In the genomic region with DNA sequence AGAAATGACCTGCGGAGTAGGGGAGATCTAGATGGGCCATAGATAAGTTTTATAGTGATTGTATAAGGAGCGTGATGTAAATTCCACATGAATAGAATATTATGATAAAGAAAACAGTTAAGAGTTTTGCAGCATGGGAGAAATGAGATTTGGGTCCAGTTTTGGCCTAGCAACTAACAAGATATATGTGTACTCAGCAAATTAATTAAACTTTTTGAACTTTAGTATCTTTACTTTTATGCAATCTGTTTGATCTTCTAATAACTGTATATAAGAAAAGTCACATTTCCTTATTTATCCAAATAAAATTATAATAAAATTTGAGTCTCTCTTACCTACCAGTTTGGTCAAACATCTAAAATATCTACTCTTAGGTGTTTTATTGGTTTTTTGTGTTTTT, we compare ENCODE assay signal across 32 cellular contexts.
DNase-seq lines count a peak whose midpoint lies in the region; ATAC-seq, FAIRE-seq and TF ChIP-seq lines count a peak whose summit lies in the region.
"Had no signal": no experiment of that assay in that cellular context is flagged by ENCODE, and none has a peak within 500 bp of the region (broad histone marks: within the 10 kb centered on the region; RNA-seq: fewer than 3 reads in every experiment).

No MANE protein-coding gene starts in this region.

- no peak overlapping the region for H3K14ac ChIP-seq in IMR-90 (replicated peaks; ENCODE audit: low read depth, low read length)

- in situ Hi-C loops in HepG2 (cut with HindIII; ENCODE audit: extremely low pct_ligation_motif_present, low pct_unique_long_range_greater_than_20kb) (no loop called here), IMR-90 (cut with MboI; ENCODE audit: low sequenced_read_pairs) (no loop called here), K562 (cut with MboI) (no loop called here)

- H2BK15ac ChIP-seq in IMR-90 (ENCODE audit: low read depth, low read length), result no peak overlapping the region

- H2AK5ac ChIP-seq in IMR-90 (ENCODE audit: low read depth, low read length), result no peak overlapping the region

- H3K36me3 ChIP-seq in HepG2 (replicated peaks in 1 of 2; ENCODE audit: control insufficient read depth in 1 of 2, insufficient read depth in 2 of 2, low read length in 2 of 2) (no peaks in the 10 kb centered on the region), right lobe of liver (no peaks in the 10 kb centered on the region), IMR-90 (ENCODE audit: control insufficient read depth, insufficient read depth, low read length) (no peaks in the 10 kb centered on the region), K562 (ENCODE audit: control insufficient read depth, insufficient read depth, low read length) (no peaks in the 10 kb centered on the region)
- H3K36me3 ChIP-seq: BE2C; BLaER1; BLaER1 treated with 17β-estradiol and CSF1 and Interleukin-3, amounts not matched to agents 10 nM and 100 nM had no signal

- peaks cover 63% of the 10 kb centered on the region for H3K9me3 ChIP-seq in HepG2 (ENCODE audit: low read length)
- H3K9me3 ChIP-seq in right lobe of liver, result no peaks in the 10 kb centered on the region
- H3K9me3 ChIP-seq in IMR-90 (ENCODE audit: control insufficient read depth, insufficient read depth, low read length), result peaks cover 2% of the 10 kb centered on the region; the same call in 1 of the 2 replicates
- no peaks in the 10 kb centered on the region for H3K9me3 ChIP-seq in K562 (replicated peaks; ENCODE audit: control insufficient read depth, insufficient read depth, low read depth, low read length)
- H3K9me3 ChIP-seq: A549; BE2C; BLaER1; BLaER1 treated with 17β-estradiol and CSF1 and Interleukin-3, amounts not matched to agents 10 nM and 100 nM; Caco-2 had no signal

- H2BK20ac ChIP-seq in IMR-90 (ENCODE audit: low read depth, low read length), result no peak overlapping the region

- no peak for TF ChIP-seq RAD21 in HepG2 (CRISPR knock-in tag; IDR thresholded peaks at IDR 0.05)
- no peak for TF ChIP-seq RAD21 in IMR-90 (IDR thresholded peaks at IDR 0.05; ENCODE audit: low read length)
- no peak for TF ChIP-seq RAD21 in K562 (CRISPR knock-in tag; conservative IDR thresholded peaks at IDR 0.05 in 1 of 2, IDR thresholded peaks at IDR 0.05 in 1 of 2)

- H3K27ac ChIP-seq in HepG2 (ENCODE audit: extremely low read length, insufficient read depth, low read length) (no peak overlapping the region), right lobe of liver (no peak overlapping the region), IMR-90 (ENCODE audit: insufficient read depth, low read length) (no peak overlapping the region), K562 (ENCODE audit: extremely low read depth, low read depth, low read length) (no peak overlapping the region)
- H3K27ac ChIP-seq: 22Rv1; A549; BLaER1; BLaER1 treated with 17β-estradiol and CSF1 and Interleukin-3, amounts not matched to agents 10 nM and 100 nM; C4-2B had no signal

- intact Hi-C loops in HepG2 (cut with micrococcal nuclease; ENCODE audit: unreplicated experiment), result no loop called here
- intact Hi-C loops in right lobe of liver (cut with DNase I), result no loop called here
- intact Hi-C loops in IMR-90 (cut with micrococcal nuclease), result no loop called here
- intact Hi-C loops in K562 (cut with micrococcal nuclease), result loop anchor here (10.0 kb wide), 1 partner anchor 48 kb away; no protein-coding TSS in a partner anchor

- WGBS in HepG2 (ENCODE audit: low lambda C conversion rate), result 49% methylated on average over 2 of the region's 2 CpGs
- 88% methylated on average over 2 of the region's 2 CpGs for WGBS in right lobe of liver (ENCODE audit: insufficient coverage, low coverage, low lambda C conversion rate, missing lambda C conversion rate)
- no CpG with 5 or more reads among the region's 2 CpGs for WGBS in IMR-90 (ENCODE audit: extremely low coverage in 2 of 2, insufficient read length in 1 of 2), 2 experiments
- WGBS in K562 (ENCODE audit: insufficient coverage, low coverage, missing lambda C conversion rate), result 42% methylated on average over 2 of the region's 2 CpGs

- no peak for TF ChIP-seq EP300 in HepG2 (IDR thresholded peaks at IDR 0.05; ENCODE audit: low read depth in 2 of 2, low read length in 2 of 2)
- TF ChIP-seq EP300 in HepG2 (CRISPR knock-in tag; IDR thresholded peaks at IDR 0.05; ENCODE audit: borderline replicate concordance), result no peak
- TF ChIP-seq EP300 in K562 (IDR thresholded peaks at IDR 0.05; ENCODE audit: low read length), result no peak

- H3K4ac ChIP-seq in IMR-90 (ENCODE audit: low read depth, low read length), result no peak overlapping the region

- H3K4me1 ChIP-seq in HepG2 (ENCODE audit: insufficient read depth, low read length) (no peaks in the 10 kb centered on the region), right lobe of liver (no peaks in the 10 kb centered on the region), IMR-90 (ENCODE audit: control insufficient read depth, insufficient read depth, low read length) (no peaks in the 10 kb centered on the region), K562 (replicated peaks in 1 of 2; ENCODE audit: control insufficient read depth in 2 of 2, insufficient read depth in 2 of 2, low read length in 2 of 2) (no peaks in the 10 kb centered on the region)
- H3K4me1 ChIP-seq: A549; BE2C; BLaER1; BLaER1 treated with 17β-estradiol and CSF1 and Interleukin-3, amounts not matched to agents 10 nM and 100 nM; Caco-2 had no signal

- ATAC-seq in HepG2 (no peak), right lobe of liver (no peak), IMR-90 (ENCODE audit: low read depth) (no peak), K562 (no peak)
- ATAC-seq: A549; CD8-positive, alpha-beta T cell had no signal

- BruUV-seq in HepG2 (replicated peaks; lab: Mats Ljungman, UMichigan) (no TSS peak), IMR-90 (replicated peaks; lab: Mats Ljungman, UMichigan) (no TSS peak), K562 (replicated peaks; lab: Mats Ljungman, UMichigan) (no TSS peak)

- DNase-seq in HepG2 (ENCODE audit: low spot score), result no peak
- no peak for DNase-seq in right lobe of liver
- no peak for DNase-seq in IMR-90
- no peak for DNase-seq in K562 (ENCODE audit: extremely low read depth in 1 of 4, low spot score in 3 of 4)
- DNase-seq in activated CD8-positive, alpha-beta memory T cell treated with anti-CD3 and anti-CD28 coated beads for 24 hours, result no peak
- no peak for DNase-seq in hepatic stellate cell (ENCODE audit: low spot score)
- DNase-seq: 8988T; ACHN; AML-193; BE2C; C1 segment of cervical spinal cord; Caco-2; Calu3; CD4-positive, alpha-beta memory T cell; CD4-positive, alpha-beta T cell; CD4-positive, CD25-positive, alpha-beta regulatory T cell; CD8-positive, alpha-beta memory T cell; CD8-positive, alpha-beta T cell; COR-L47; DMS 273 treated with DMSO at 0.1 percent for 48 hours; DMS153; DMS53; DMS79; DMS79 treated with DMSO at 0.1 percent for 48 hours; DND-41; EL had no signal

- TF ChIP-seq CTCF in HepG2 (CRISPR knock-in tag; IDR thresholded peaks at IDR 0.05), result no peak
- TF ChIP-seq CTCF in right lobe of liver (IDR thresholded peaks at IDR 0.05), result no peak
- no peak for TF ChIP-seq CTCF in IMR-90 (conservative IDR thresholded peaks at IDR 0.05; ENCODE audit: low read depth, low read length)
- TF ChIP-seq CTCF in K562 (IDR thresholded peaks at IDR 0.05 in 2 of 3, conservative IDR thresholded peaks at IDR 0.05 in 1 of 3; ENCODE audit: insufficient read depth in 2 of 3, low read depth in 1 of 3, low read length in 3 of 3), result no peak

- no peak overlapping the region for H3K18ac ChIP-seq in IMR-90 (ENCODE audit: low read depth, low read length)

- no peak overlapping the region for H2BK120ac ChIP-seq in IMR-90 (ENCODE audit: low read depth, low read length)

- no peaks in the 10 kb centered on the region for H3K9me1 ChIP-seq in IMR-90 (ENCODE audit: insufficient read depth, low read length)
- no peaks in the 10 kb centered on the region for H3K9me1 ChIP-seq in K562 (ENCODE audit: control insufficient read depth, insufficient read depth, low read length)

- dilution Hi-C loops in IMR-90 (cut with HindIII; ENCODE audit: low sequenced_read_pairs, unreplicated experiment), result no loop called here

- H3K9ac ChIP-seq in HepG2 (ENCODE audit: insufficient read depth, low read depth, low read length) (no peak overlapping the region), IMR-90 (ENCODE audit: low read depth, low read length) (no peak overlapping the region), K562 (ENCODE audit: insufficient read depth in 1 of 2, low read depth in 2 of 2, low read length in 2 of 2) (no peak overlapping the region)
- H3K9ac ChIP-seq: BLaER1; BLaER1 treated with 17β-estradiol and CSF1 and Interleukin-3, amounts not matched to agents 10 nM and 100 nM had no signal

- H3K23ac ChIP-seq in IMR-90 (ENCODE audit: low read depth, low read length), result no peak overlapping the region

- POLR2A ChIA-PET in HepG2 (lab: Yijun Ruan, JAX), result no interaction called here
- POLR2A ChIA-PET in IMR-90 (lab: Charles Lee; ENCODE audit: unreplicated experiment), result no interaction called here
- POLR2A ChIA-PET in K562 (lab: Yijun Ruan, JAX), result no interaction called here

- H3K27me3 ChIP-seq in HepG2 (ENCODE audit: control insufficient read depth in 1 of 2, insufficient read depth in 2 of 2, low read length in 2 of 2) (no peaks in the 10 kb centered on the region; a peak in 1 of 5 replicates), right lobe of liver (no peaks in the 10 kb centered on the region), IMR-90 (ENCODE audit: control insufficient read depth, insufficient read depth, low read length) (no peaks in the 10 kb centered on the region), K562 (ENCODE audit: control insufficient read depth in 2 of 2, insufficient read depth in 2 of 2, low read length in 2 of 2) (no peaks in the 10 kb centered on the region)
- H3K27me3 ChIP-seq: BE2C; BLaER1; BLaER1 treated with 17β-estradiol and CSF1 and Interleukin-3, amounts not matched to agents 10 nM and 100 nM had no signal

- no peak overlapping the region for H2AFZ ChIP-seq in HepG2 (ENCODE audit: low read length)
- H2AFZ ChIP-seq in IMR-90 (replicated peaks; ENCODE audit: low read length, poor library complexity), result no peak overlapping the region
- H2AFZ ChIP-seq in K562 (ENCODE audit: low read depth, low read length), result no peak overlapping the region

- CTCF ChIA-PET in HepG2 (lab: Yijun Ruan, JAX; ENCODE audit: low intra/inter-chr PET ratio, low total read pairs), result no interaction called here
- CTCF ChIA-PET in IMR-90 (lab: Yijun Ruan, JAX), result no interaction called here
- CTCF ChIA-PET in K562 (lab: Yijun Ruan, JAX; ENCODE audit: low intra/inter-chr PET ratio), result no interaction called here

- H2AK9ac ChIP-seq in IMR-90 (replicated peaks; ENCODE audit: low read depth, low read length, poor library complexity), result no peak overlapping the region

- H4K91ac ChIP-seq in IMR-90 (ENCODE audit: insufficient read depth, low read depth, low read length), result no peak overlapping the region

- FAIRE-seq in HepG2 (lab: Jason Lieb, UNC) (no peak), K562 (lab: Jason Lieb, UNC) (no peak)
- FAIRE-seq: A549, D721Med had no signal

- no peaks in the 10 kb centered on the region for H3K79me1 ChIP-seq in IMR-90 (ENCODE audit: low read depth in 1 of 2, low read length in 2 of 2)

- no peak for TF ChIP-seq POLR2A in HepG2 (IDR thresholded peaks at IDR 0.05; ENCODE audit: insufficient read depth in 1 of 2, low read depth in 2 of 2, low read length in 2 of 2)
- TF ChIP-seq POLR2A in right lobe of liver (IDR thresholded peaks at IDR 0.05), result no peak
- TF ChIP-seq POLR2A in IMR-90 (IDR thresholded peaks at IDR 0.05; ENCODE audit: low read depth, low read length), result no peak
- no peak for TF ChIP-seq POLR2A in K562 (conservative IDR thresholded peaks at IDR 0.05)

- H3K4me3 ChIP-seq in HepG2 (replicated peaks in 1 of 3; ENCODE audit: insufficient read depth in 1 of 3, low read depth in 2 of 3, low read length in 3 of 3) (no peak overlapping the region), right lobe of liver (no peak overlapping the region), IMR-90 (ENCODE audit: insufficient read depth, low read depth, low read length) (no peak overlapping the region), K562 (no peak overlapping the region)
- H3K4me3 ChIP-seq: A549; BLaER1; BLaER1 treated with 17β-estradiol and CSF1 and Interleukin-3, amounts not matched to agents 10 nM and 100 nM had no signal

- no peak overlapping the region for H3K4me2 ChIP-seq in HepG2 (ENCODE audit: low read depth, low read length)
- no peak overlapping the region for H3K4me2 ChIP-seq in IMR-90 (ENCODE audit: low read depth, low read length)
- no peak overlapping the region for H3K4me2 ChIP-seq in K562 (ENCODE audit: insufficient read depth, low read length)
- H3K4me2 ChIP-seq: A549; BLaER1; BLaER1 treated with 17β-estradiol and CSF1 and Interleukin-3, amounts not matched to agents 10 nM and 100 nM had no signal

- no peak overlapping the region for H4K8ac ChIP-seq in IMR-90 (ENCODE audit: low read depth in 2 of 2, low read length in 2 of 2)

- H3K56ac ChIP-seq in IMR-90 (ENCODE audit: extremely low read depth, insufficient read depth, low read length), result no peak overlapping the region

- H3K79me2 ChIP-seq in HepG2 (ENCODE audit: insufficient read depth, low read length) (no peaks in the 10 kb centered on the region), K562 (ENCODE audit: control insufficient read depth, insufficient read depth, low read length) (no peaks in the 10 kb centered on the region)

- no peak overlapping the region for H4K5ac ChIP-seq in IMR-90 (ENCODE audit: low read depth, low read length)

- H4K20me1 ChIP-seq in HepG2 (ENCODE audit: insufficient read depth, low read length) (no peaks in the 10 kb centered on the region), IMR-90 (ENCODE audit: insufficient read depth, low read length) (no peaks in the 10 kb centered on the region), K562 (replicated peaks; ENCODE audit: control insufficient read depth, insufficient read depth, low read length) (no peaks in the 10 kb centered on the region)
- H4K20me1 ChIP-seq: BLaER1; BLaER1 treated with 17β-estradiol and CSF1 and Interleukin-3, amounts not matched to agents 10 nM and 100 nM had no signal

- no peak overlapping the region for H2BK5ac ChIP-seq in IMR-90 (ENCODE audit: low read depth, low read length, poor library complexity, severe bottlenecking)
